Comparison of ENCODE assay signal across 20 cellular contexts in the genomic region with DNA sequence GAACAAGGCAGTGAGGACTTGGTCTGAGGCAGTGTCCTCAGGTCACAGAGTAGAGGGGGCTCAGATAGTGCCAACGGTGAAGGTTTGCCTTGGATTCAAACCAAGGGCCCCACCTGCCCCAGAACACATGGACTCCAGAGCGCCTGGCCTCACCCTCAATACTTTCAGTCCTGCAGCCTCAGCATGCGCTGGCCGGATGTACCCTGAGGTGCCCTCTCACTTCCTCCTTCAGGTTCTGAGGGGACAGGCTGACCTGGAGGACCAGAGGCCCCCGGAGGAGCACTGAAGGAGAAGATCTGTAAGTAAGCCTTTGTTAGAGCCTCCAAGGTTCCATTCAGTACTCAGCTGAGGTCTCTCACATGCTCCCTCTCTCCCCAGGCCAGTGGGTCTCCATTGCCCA. TPM values are rescaled to one million over a fixed set of nuclear protein-coding genes. Genes with fewer than 3 reads are reported as not detected.
"Had no signal": no experiment of that assay in that cellular context is flagged by ENCODE, and none has a peak within 500 bp of the region (broad histone marks: within the 10 kb centered on the region; RNA-seq: fewer than 3 reads in every experiment).

No MANE protein-coding gene starts in this region.

RNA-seq across cellular contexts. Expression of gene MAGEA3, which starts 1.8 kb away (rescaled TPM):
- total RNA-seq: esophagus squamous epithelium; heart right ventricle; left lobe of liver; liver; lung; mesothelial cell of epicardium; mucosa of descending colon; natural killer cell treated with Interleukin-12 subunit alpha and Interleukin-12 subunit beta and Interleukin-15 and Interleukin-18, amount 100 ng/mL, for 72 hours; neural crest cell; omental fat pad; right cardiac atrium; sigmoid colon; skeletal muscle tissue; thoracic aorta; tibial nerve; uterus had no signal
- polyA plus RNA-seq: heart right ventricle, immature natural killer cell, keratinocyte, liver, lung, right cardiac atrium, sigmoid colon had no signal

RNA-seq across cellular contexts. Expression of gene CSAG2, which starts 8.7 kb away (rescaled TPM):
- total RNA-seq: esophagus squamous epithelium; heart right ventricle; left lobe of liver; lung; mesothelial cell of epicardium; mucosa of descending colon; natural killer cell treated with Interleukin-12 subunit alpha and Interleukin-12 subunit beta and Interleukin-15 and Interleukin-18, amount 100 ng/mL, for 72 hours; neural crest cell; omental fat pad; prostate gland; right cardiac atrium; sigmoid colon; skeletal muscle tissue; thoracic aorta; tibial nerve; upper lobe of left lung; uterus had no signal
- polyA plus RNA-seq: heart right ventricle, immature natural killer cell, keratinocyte, liver, lung, right cardiac atrium, sigmoid colon had no signal

RNA-seq across cellular contexts. Expression of gene MAGEA2B, which starts 14.0 kb away (rescaled TPM):
- total RNA-seq: esophagus squamous epithelium; heart right ventricle; left lobe of liver; liver; lung; mesothelial cell of epicardium; mucosa of descending colon; natural killer cell treated with Interleukin-12 subunit alpha and Interleukin-12 subunit beta and Interleukin-15 and Interleukin-18, amount 100 ng/mL, for 72 hours; neural crest cell; omental fat pad; prostate gland; right cardiac atrium; sigmoid colon; skeletal muscle tissue; thoracic aorta; tibial nerve; upper lobe of left lung; uterus had no signal
- polyA plus RNA-seq: heart right ventricle, immature natural killer cell, keratinocyte, liver, lung, right cardiac atrium, sigmoid colon had no signal

RNA-seq across cellular contexts. Expression of gene CSAG1, which starts 33.1 kb away (rescaled TPM):
- total RNA-seq: esophagus squamous epithelium; heart right ventricle; left lobe of liver; liver; lung; mesothelial cell of epicardium; mucosa of descending colon; natural killer cell treated with Interleukin-12 subunit alpha and Interleukin-12 subunit beta and Interleukin-15 and Interleukin-18, amount 100 ng/mL, for 72 hours; neural crest cell; omental fat pad; prostate gland; right cardiac atrium; sigmoid colon; skeletal muscle tissue; thoracic aorta; tibial nerve; upper lobe of left lung; uterus had no signal
- polyA plus RNA-seq: heart right ventricle, immature natural killer cell, keratinocyte, liver, lung, right cardiac atrium, sigmoid colon had no signal

RNA-seq across cellular contexts. Expression of gene MAGEA12, which starts 33.2 kb away (rescaled TPM):
- total RNA-seq: esophagus squamous epithelium; heart right ventricle; left lobe of liver; liver; lung; mesothelial cell of epicardium; mucosa of descending colon; natural killer cell treated with Interleukin-12 subunit alpha and Interleukin-12 subunit beta and Interleukin-15 and Interleukin-18, amount 100 ng/mL, for 72 hours; neural crest cell; omental fat pad; right cardiac atrium; sigmoid colon; skeletal muscle tissue; thoracic aorta; tibial nerve; uterus had no signal
- polyA plus RNA-seq: heart right ventricle, immature natural killer cell, keratinocyte, liver, lung, right cardiac atrium, sigmoid colon had no signal
